ENCODE assay signal across 7 cellular contexts in the genomic region with DNA sequence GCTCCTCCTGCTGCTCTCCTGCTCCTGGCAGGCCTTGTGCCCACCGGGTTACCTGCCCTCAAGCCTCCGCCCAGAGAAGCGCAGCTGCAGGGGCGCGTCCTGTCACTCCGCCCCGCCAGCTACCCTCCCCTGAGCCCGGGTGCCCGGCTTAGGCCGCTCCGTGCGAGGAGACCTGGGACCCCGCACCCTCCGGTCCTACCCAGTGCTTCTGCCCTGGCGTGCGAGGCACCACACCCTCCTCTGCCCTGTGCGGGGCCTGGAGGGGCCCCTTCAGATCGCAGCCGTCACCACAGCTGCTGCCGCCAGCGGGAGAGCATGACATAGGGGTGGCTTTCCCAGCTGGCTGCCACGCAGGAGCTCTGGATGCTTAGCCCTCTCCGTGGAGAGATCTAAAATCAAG. TPM values are rescaled to one million over a fixed set of nuclear protein-coding genes. Genes with fewer than 3 reads are reported as not detected.
"Had no signal": no experiment of that assay in that cellular context is flagged by ENCODE, and none has a peak within 500 bp of the region (broad histone marks: within the 10 kb centered on the region; RNA-seq: fewer than 3 reads in every experiment).

No MANE protein-coding gene starts in this region.

RNA-seq across cellular contexts. Expression of a gene that starts 20.1 kb away (rescaled TPM):
- total RNA-seq: GM23248, H4, H7, HepG2, HFFc6, HT1080 had no signal
- polyA plus RNA-seq: GM23248, HepG2, IgD-negative memory B cell had no signal
